ENCODE assay signal across 34 cellular contexts in genomic region chr4:25680580-25680979, GRCh38. TPM values are rescaled to one million over a fixed set of nuclear protein-coding genes. Genes with fewer than 3 reads are reported as not detected.
"Had no signal": no experiment of that assay in that cellular context is flagged by ENCODE, and none has a peak within 500 bp of the region (broad histone marks: within the 10 kb centered on the region; RNA-seq: fewer than 3 reads in every experiment).

No MANE protein-coding gene starts in this region.

- H3K4me3 ChIP-seq: esophagus muscularis mucosa, gastroesophageal sphincter had no signal

- H3K4me1 ChIP-seq: esophagus muscularis mucosa, gastroesophageal sphincter had no signal

- H3K9me3 ChIP-seq: esophagus muscularis mucosa, gastroesophageal sphincter had no signal

- DNase-seq: activated B cell treated with CpG ODN at 0.5 μM for 24 hours; activated CD4-positive, alpha-beta T cell treated with anti-CD3 and anti-CD28 coated beads for 48 hours; activated CD4-positive, alpha-beta T cell treated with anti-CD3 and anti-CD28 coated beads, Interleukin-2, amount 50 U/mL, for 1 hour; activated CD4-positive, alpha-beta T cell treated with anti-CD3 and anti-CD28 coated beads, Interleukin-2, amount 50 U/mL, for 48 hours; activated CD8-positive, alpha-beta memory T cell treated with anti-CD3 and anti-CD28 coated beads for 24 hours; activated CD8-positive, alpha-beta T cell treated with anti-CD3 and anti-CD28 coated beads for 36 hours; activated effector memory CD4-positive, alpha-beta T cell treated with Interleukin-2 at 50 U/mL for 16 hours; activated gamma-delta T cell treated with Interleukin-2 at 50 U/mL for 16 hours; activated naive CD4-positive, alpha-beta T cell treated with anti-CD3 and anti-CD28 coated beads, Interleukin-2, amount 50 U/mL, for 16 hours; activated naive CD4-positive, alpha-beta T cell treated with Interleukin-2 at 50 U/mL for 16 hours; activated T-cell treated with anti-CD3 and anti-CD28 coated beads, Interleukin-2, amount 50 U/mL, for 4 hours; amniotic stem cell; brain microvascular endothelial cell; cortex of kidney; dermis blood vessel endothelial cell; effector CD4-positive, alpha-beta T cell; effector memory CD8-positive, alpha-beta T cell; erythroblast; foreskin melanocyte; T-helper 9 cell; WERI-Rb-1 had no signal

- H3K27ac ChIP-seq: brain microvascular endothelial cell, esophagus muscularis mucosa, gastroesophageal sphincter, WERI-Rb-1 had no signal

- H3K27me3 ChIP-seq: brain microvascular endothelial cell, esophagus muscularis mucosa, gastroesophageal sphincter had no signal

- H3K36me3 ChIP-seq: brain microvascular endothelial cell, esophagus muscularis mucosa, gastroesophageal sphincter, WERI-Rb-1 had no signal

- FAIRE-seq: astrocyte, bronchial epithelial cell, colon had no signal

- ATAC-seq: activated CD4-positive, CD25-positive, alpha-beta regulatory T cell treated with anti-CD3 and anti-CD28 coated beads, Interleukin-2, amount 50 U/mL, for 24 hours; activated CD8-positive, alpha-beta T cell treated with anti-CD3 and anti-CD28 coated beads for 36 hours; activated T-cell treated with anti-CD3 and anti-CD28 coated beads, Interleukin-2, amount 50 U/mL, for 4 hours; activated T-helper 17 cell treated with anti-CD3 and anti-CD28 coated beads, Interleukin-2, amount 50 U/mL, for 72 hours; effector memory CD8-positive, alpha-beta T cell; gastroesophageal sphincter had no signal

RNA-seq across cellular contexts. Expression of gene SLC34A2, which starts 24.9 kb away (rescaled TPM):
- total RNA-seq: activated B cell treated with CpG ODN at 0.5 μM for 24 hours; activated CD8-positive, alpha-beta T cell treated with anti-CD3 and anti-CD28 coated beads for 36 hours; activated T-helper 17 cell treated with anti-CD3 and anti-CD28 coated beads, Interleukin-2, amount 50 U/mL, for 72 hours; chondrocyte; fibroblast of lung; fibroblast of villous mesenchyme; glomerular endothelial cell; T-helper 1 cell treated with Interleukin-12 subunit alpha and Interleukin-12 subunit beta and Interleukin-4 antibody, amounts not matched to agents 30 ng/mL and 1 ng/mL, for 36 hours; T-helper 2 cell treated with Interferon-gamma antibody and Interleukin-4, amounts not matched to agents 100 ng/mL and 5 ng/mL, for 36 hours had no signal
